In genomic region chrX:64976673-64977040, GRCh38 we compare ENCODE assay signal across 8 cellular contexts. TPM values are rescaled to one million over a fixed set of nuclear protein-coding genes. Genes with fewer than 3 reads are reported as not detected.
DNase-seq lines count a peak whose midpoint lies in the region; ATAC-seq, FAIRE-seq and TF ChIP-seq lines count a peak whose summit lies in the region.

No MANE protein-coding gene starts in this region.

- H3K27me3 ChIP-seq in BJ (ENCODE audit: control insufficient read depth, insufficient read depth, low read length): no peaks in the 10 kb centered on the region
- H3K27me3 ChIP-seq in colonic mucosa: no peaks in the 10 kb centered on the region
- no peaks in the 10 kb centered on the region for H3K27me3 ChIP-seq in neural progenitor cell
- H3K27me3 ChIP-seq in small intestine (ENCODE audit: control insufficient read depth in 2 of 2, insufficient read depth in 2 of 2, low read length in 2 of 2): no peaks in the 10 kb centered on the region

- no peak for DNase-seq in BJ (ENCODE audit: low read depth)
- DNase-seq in colonic mucosa: no peak
- peak; percentile 48 for DNase-seq in neural progenitor cell (ENCODE audit: low spot score)
- DNase-seq in NOMO-1 treated with dmso at 0.1 percent for 144 hours (lab: John Stamatoyannopoulos, UW; ENCODE audit: unreplicated experiment): no peak
- DNase-seq in SW 1271 (lab: John Stamatoyannopoulos, UW): no peak
- DNase-seq in small intestine: no peak

- H3K9me3 ChIP-seq in colonic mucosa (no peaks in the 10 kb centered on the region), neural progenitor cell (ENCODE audit: low read depth) (peaks cover 15% of the 10 kb centered on the region), small intestine (ENCODE audit: control insufficient read depth, low read depth) (no peaks in the 10 kb centered on the region)

- peak overlapping the region; percentile 93 for H3K4me3 Mint-ChIP-seq in neural progenitor cell

- H3F3A ChIP-seq in neural progenitor cell (ENCODE audit: low read depth): peaks cover 4% of the 10 kb centered on the region

- H3K4me1 ChIP-seq in colonic mucosa (no peaks in the 10 kb centered on the region), neural progenitor cell (no peaks in the 10 kb centered on the region), small intestine (ENCODE audit: control insufficient read depth in 2 of 2, insufficient read depth in 1 of 2, low read depth in 1 of 2, low read length in 1 of 2) (no peaks in the 10 kb centered on the region)

- H3K9ac ChIP-seq in colonic mucosa (ENCODE audit: low read depth in 2 of 2, low read length in 2 of 2): no peak overlapping the region
- no peak overlapping the region for H3K9ac ChIP-seq in neural progenitor cell

- H4K20me1 ChIP-seq in neural progenitor cell (ENCODE audit: low read depth): no peaks in the 10 kb centered on the region

- H3K36me3 Mint-ChIP-seq in neural progenitor cell: peaks cover 15% of the 10 kb centered on the region

- H2AFZ ChIP-seq in neural progenitor cell (replicated peaks): no peak overlapping the region

- peaks cover 19% of the 10 kb centered on the region for H3K9me3 Mint-ChIP-seq in neural progenitor cell

- H3K27me3 Mint-ChIP-seq in neural progenitor cell (ENCODE audit: insufficient read depth, low read depth): no peaks in the 10 kb centered on the region

- no peaks in the 10 kb centered on the region for H3K36me3 ChIP-seq in BJ (ENCODE audit: control insufficient read depth, insufficient read depth, low read length)
- no peaks in the 10 kb centered on the region for H3K36me3 ChIP-seq in colonic mucosa
- H3K36me3 ChIP-seq in neural progenitor cell: no peaks in the 10 kb centered on the region
- no peaks in the 10 kb centered on the region for H3K36me3 ChIP-seq in small intestine (ENCODE audit: control insufficient read depth in 2 of 2, insufficient read depth in 2 of 2, low read length in 2 of 2)

- ATAC-seq in GM19463 (IDR thresholded peaks at IDR 0.05; ENCODE audit: unreplicated experiment): peak; percentile 26
- peak; percentile 10 for ATAC-seq in HG03469 (IDR thresholded peaks at IDR 0.05; ENCODE audit: unreplicated experiment)

- no peak for FAIRE-seq in small intestine (lab: Jason Lieb, UNC)

- peak overlapping the region; percentile 73 for H3K4me2 ChIP-seq in neural progenitor cell

- intact Hi-C loops in colonic mucosa (cut with DNase I): no loop called here

- peaks cover 35% of the 10 kb centered on the region for H3K79me2 ChIP-seq in neural progenitor cell (ENCODE audit: low read depth)

- no peak overlapping the region for H3K27ac Mint-ChIP-seq in neural progenitor cell

- H3K27ac ChIP-seq in colonic mucosa (no peak overlapping the region), neural progenitor cell (no peak overlapping the region), small intestine (ENCODE audit: low read depth in 1 of 2, low read length in 1 of 2) (no peak overlapping the region)

- H3K4me1 Mint-ChIP-seq in neural progenitor cell: no peaks in the 10 kb centered on the region

- peak overlapping the region; percentile 58 for H3K4me3 ChIP-seq in BJ (ENCODE audit: low read depth, low read length)
- peak overlapping the region; percentile 47 for H3K4me3 ChIP-seq in colonic mucosa
- peak overlapping the region; percentile 68 for H3K4me3 ChIP-seq in neural progenitor cell
- H3K4me3 ChIP-seq in small intestine (ENCODE audit: low read depth in 1 of 2, low read length in 2 of 2): peak overlapping the region in 1 of 2 donors; percentile 63

- POLR2A ChIA-PET in BJ (lab: Charles Lee): no interaction called here

- CTCF ChIA-PET in BJ (lab: Yijun Ruan, JAX): no interaction called here

- 0 to 32% (median 4%) methylated on average over 11 of the region's 11 CpGs for WGBS in small intestine, 3 donors

- TF ChIP-seq CTCF in BJ (IDR thresholded peaks at IDR 0.05; ENCODE audit: insufficient read depth, low read depth, low read length) (no peak), colonic mucosa (IDR thresholded peaks at IDR 0.05) (no peak), neural progenitor cell (IDR thresholded peaks at IDR 0.05) (no peak)

RNA-seq across cellular contexts. Expression of gene ZC4H2, which starts 0.4 kb away (rescaled TPM):
- 8.2 and 12.1 TPM in 2 replicates for polyA plus RNA-seq in BJ (2011; rRNA removed)
- 3.6 and 3.7 TPM in 2 replicates for polyA minus RNA-seq in BJ (2011; rRNA and poly(A)+ RNA removed)
- 1 to 10 TPM; 5.9 to 9.5 TPM for total RNA-seq in colonic mucosa
- 33.7 and 35.6 TPM in 2 replicates for total RNA-seq in neural progenitor cell (ENCODE audit: low replicate concordance)
- polyA plus RNA-seq in small intestine: 10 to 100 TPM in 1 of 3 donors, 1 to 10 TPM in 2; 6.5 to 11.6 (median 6.9) TPM

RNA-seq across cellular contexts. Expression of gene ZC3H12B, which starts 58.0 kb away (rescaled TPM):
- polyA plus RNA-seq in BJ (2011; rRNA removed) (0.53 and 1.2 TPM in 2 replicates), small intestine (under 1 TPM in 2 of 3 donors, not detected in 1; 0.27 to 0.45 TPM)
- 0.67 and 0.81 TPM in 2 replicates for polyA minus RNA-seq in BJ (2011; rRNA and poly(A)+ RNA removed)
- total RNA-seq in colonic mucosa (1 to 10 TPM; 1.4 to 3.7 TPM), neural progenitor cell (ENCODE audit: low replicate concordance) (4.6 and 9.7 TPM in 2 replicates)
